21 cellular contexts compared by ENCODE assay signal in the genomic region with DNA sequence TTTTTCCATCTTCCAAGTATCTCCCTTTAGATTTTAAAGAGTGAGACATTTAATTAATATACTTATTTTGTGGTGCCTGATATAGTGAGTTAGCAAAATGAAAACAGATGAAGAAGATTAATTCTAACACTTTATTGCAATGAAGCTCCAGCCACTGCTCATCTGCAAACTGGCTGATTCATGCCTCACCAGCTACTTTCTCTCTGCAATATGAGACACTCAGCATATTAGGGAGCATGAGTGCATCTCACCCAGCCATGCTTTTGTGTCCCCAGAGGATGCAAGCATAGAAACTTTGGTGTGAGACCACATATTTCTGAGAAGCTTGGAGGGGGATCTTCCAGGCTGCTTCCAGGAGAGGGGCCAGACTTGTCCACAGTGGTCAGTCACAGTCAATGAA.
"Had no signal": no experiment of that assay in that cellular context is flagged by ENCODE, and none has a peak within 500 bp of the region (broad histone marks: within the 10 kb centered on the region; RNA-seq: fewer than 3 reads in every experiment).

No MANE protein-coding gene starts in this region.

- DNase-seq: cortex of kidney; effector memory CD4-positive, alpha-beta T cell; left lung; mesendoderm; naive thymus-derived CD4-positive, alpha-beta T cell; nephron progenitor cell; retina; right lobe of liver; spleen; stimulated activated CD4-positive, alpha-beta T cell treated with anti-CD3 and anti-CD28 coated beads, Interleukin-15, amount 100 ng/mL, for 24 hours; stimulated activated CD4-positive, alpha-beta T cell treated with anti-CD3 and anti-CD28 coated beads, Interleukin-1b, Interleukin-23, amount 100 ng/mL, for 48 hours; stimulated activated CD4-positive, alpha-beta T cell treated with anti-CD3 and anti-CD28 coated beads, Interleukin-4, amount 100 ng/mL, for 24 hours; testis; upper lobe of right lung had no signal

- H3K4me3 ChIP-seq: gastrocnemius medialis, heart right ventricle, left lung, psoas muscle, right lobe of liver, spleen, testis, tibial nerve, upper lobe of right lung had no signal

- ATAC-seq: left lung; naive thymus-derived CD4-positive, alpha-beta T cell; stimulated activated memory B cell treated with anti-CD40 and anti-IgM and Interleukin-4, amounts not matched to agents 10 μg/mL and 1 μg/mL and 100 μg/mL, for 72 hours; upper lobe of right lung had no signal

- FAIRE-seq: endometrium, keratinocyte had no signal
